ENCODE assay signal across 8 cellular contexts in the genomic region with DNA sequence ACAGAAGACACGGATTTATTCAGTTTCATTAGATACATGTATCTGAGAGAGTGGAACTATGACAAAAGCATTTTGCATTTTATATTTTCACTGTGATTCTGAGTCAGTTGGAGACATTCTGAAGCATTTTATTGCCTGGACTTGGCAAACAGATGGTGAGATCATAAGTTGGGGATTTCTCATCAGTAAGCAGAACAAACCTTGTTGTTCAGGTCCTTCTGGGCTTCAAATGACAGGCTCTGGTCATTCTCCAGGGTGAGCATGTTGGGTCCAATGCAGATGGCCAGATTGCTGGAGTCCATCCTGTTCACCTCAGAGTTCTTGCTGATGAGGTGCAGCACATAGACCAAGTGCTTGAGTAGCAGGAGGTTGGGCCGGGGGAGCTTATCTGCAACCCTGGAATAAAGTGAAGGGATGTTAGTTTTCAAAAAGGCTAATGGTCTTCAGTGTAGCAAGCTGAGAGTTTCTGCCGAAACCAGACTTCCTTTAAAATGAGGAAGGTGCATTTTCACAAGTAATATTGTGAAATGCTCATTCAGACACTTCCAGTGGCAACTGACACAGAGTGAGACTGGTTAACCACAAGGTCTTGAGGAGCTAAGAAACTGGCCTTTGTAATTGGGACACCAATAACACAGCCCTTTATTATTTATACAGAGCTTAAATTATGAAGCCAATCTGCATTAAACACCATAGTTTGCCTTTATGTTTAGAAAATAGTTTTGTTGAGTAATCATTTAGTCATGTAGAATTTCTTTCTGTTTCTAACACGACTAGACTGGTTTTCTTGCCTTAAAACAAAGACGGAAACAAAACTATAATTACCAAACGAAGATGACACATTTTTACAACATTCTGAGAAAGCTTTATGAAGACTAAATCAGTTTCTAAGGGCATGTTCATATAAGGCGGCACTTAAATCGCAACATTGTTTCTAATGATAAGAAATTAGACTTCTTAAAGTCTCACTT. TPM values are rescaled to one million over a fixed set of nuclear protein-coding genes. Genes with fewer than 3 reads are reported as not detected.
DNase-seq lines count a peak whose midpoint lies in the region; ATAC-seq, FAIRE-seq and TF ChIP-seq lines count a peak whose summit lies in the region.

No MANE protein-coding gene starts in this region.

- no peak overlapping the region for H3K4me3 ChIP-seq in LNCaP clone FGC (ENCODE audit: low read depth, low read length)

- no peaks in the 10 kb centered on the region for H3K36me3 Mint-ChIP-seq in MCF 10A (ENCODE audit: insufficient read depth, unreplicated experiment)
- H3K36me3 Mint-ChIP-seq in naive B cell: peaks cover 47 to 54% of the 10 kb centered on the region in 2 donors

- POLR2A ChIA-PET in MCF 10A (lab: Yijun Ruan, JAX): interaction anchor here (0.6 to 1.8 kb wide), 7 partner anchors 11 to 750 kb away, joined by 3 to 9 read pairs (median 4); partner anchors contain the start of genes RSPH3 and TCP1

- DNase-seq in GM18507 (ENCODE audit: extremely low spot score, insufficient read length, low read depth): peak; percentile 68
- peak; percentile 35 for DNase-seq in LNCaP clone FGC (ENCODE audit: low read depth)
- DNase-seq in MCF 10A (ENCODE audit: unreplicated experiment): peak; percentile 61
- DNase-seq in naive B cell: peak; percentile 73
- DNase-seq in iPS-NIHi11 (ENCODE audit: low spot score): no peak
- DNase-seq in H54 (ENCODE audit: insufficient read length, low spot score): no peak
- DNase-seq in mesenteric fat pad (ENCODE audit: low spot score): no peak

- intact Hi-C loops in MCF 10A (cut with micrococcal nuclease): no loop called here

- ATAC-seq in GM21825 (IDR thresholded peaks at IDR 0.05; ENCODE audit: unreplicated experiment): peak; percentile 69
- peak; percentile 50 to 62 for ATAC-seq in naive B cell (ENCODE audit: low read depth in 2 of 2)

- H3K9me3 Mint-ChIP-seq in MCF 10A (ENCODE audit: unreplicated experiment): no peaks in the 10 kb centered on the region
- H3K9me3 Mint-ChIP-seq in naive B cell: no peaks in the 10 kb centered on the region

- TF ChIP-seq POLR2A in H54 (IDR thresholded peaks at IDR 0.05; ENCODE audit: low read depth, low read length): no peak

- CTCF ChIA-PET in MCF 10A (lab: Yijun Ruan, JAX): interaction anchor here (0.6 to 10.0 kb wide), 11 partner anchors 12 to 821 kb away, joined by 3 to 128 read pairs (median 4); partner anchors contain the start of gene RSPH3

- BruUV-seq in MCF 10A (replicated peaks; lab: Mats Ljungman, UMichigan): no TSS peak

- H3K4me1 Mint-ChIP-seq in MCF 10A (ENCODE audit: insufficient read depth, unreplicated experiment): peaks cover 21% of the 10 kb centered on the region
- H3K4me1 Mint-ChIP-seq in naive B cell: peaks cover 53 to 80% (median 73%) of the 10 kb centered on the region in 3 donors

- H3K27ac Mint-ChIP-seq in MCF 10A (ENCODE audit: low read depth, unreplicated experiment) (peak overlapping the region; percentile 65), naive B cell (peak overlapping the region; percentile 94 to 100 (median 99))

- H3K27me3 Mint-ChIP-seq in MCF 10A (ENCODE audit: insufficient read depth, unreplicated experiment) (no peaks in the 10 kb centered on the region), naive B cell (no peaks in the 10 kb centered on the region)

- no peak overlapping the region for H3K4me3 Mint-ChIP-seq in MCF 10A (ENCODE audit: unreplicated experiment)
- H3K4me3 Mint-ChIP-seq in naive B cell: peak overlapping the region; percentile 81 to 100 (median 94)

- FAIRE-seq in GM18507 (lab: Jason Lieb, UNC) (peak; percentile 97), H54 (lab: Jason Lieb, UNC) (no peak)

- TF ChIP-seq CTCF in LNCaP clone FGC (IDR thresholded peaks at IDR 0.05; ENCODE audit: control insufficient read depth, extremely low read depth, insufficient read depth) (no peak), MCF 10A (IDR thresholded peaks at IDR 0.05; ENCODE audit: unreplicated experiment) (no peak)

RNA-seq across cellular contexts. Expression of gene TAGAP, which starts 5.6 kb away (rescaled TPM):
- total RNA-seq in MCF 10A (2022) (not detected in 2 replicates), mesenteric fat pad (5.7 TPM)
- polyA plus RNA-seq in naive B cell (ENCODE audit: low read depth in 6 of 6): 100 to 1,000 TPM; 259 to 433 (median 379) TPM

RNA-seq across cellular contexts. Expression of gene RSPH3, which starts 39.2 kb away (rescaled TPM):
- 13.1 and 14.5 TPM in 2 replicates for total RNA-seq in MCF 10A (2022)
- polyA plus RNA-seq in naive B cell (ENCODE audit: low read depth in 6 of 6): 1 to 10 TPM in 5 of 6 donors, under 1 TPM in 1; 0.14 to 3.4 (median 2.4) TPM
- 6.7 TPM for total RNA-seq in mesenteric fat pad

Comparison
In these comparisons a context has a peak if more than half of its experiments do, and no peak if none do; other contexts are left out.
1. DNase-seq: peak in GM18507 (single experiment), LNCaP clone FGC (single experiment), MCF 10A (single experiment) and naive B cell (single experiment); none in iPS-NIHi11 (single experiment), H54 (single experiment) and mesenteric fat pad (single experiment).